Comparison of ENCODE assay signal across 12 cellular contexts in genomic region chr3:159856496-159857098, GRCh38. TPM values are rescaled to one million over a fixed set of nuclear protein-coding genes. Genes with fewer than 3 reads are reported as not detected.
DNase-seq lines count a peak whose midpoint lies in the region; ATAC-seq and TF ChIP-seq lines count a peak whose summit lies in the region.
"Had no signal": no experiment of that assay in that cellular context is flagged by ENCODE, and none has a peak within 500 bp of the region (broad histone marks: within the 10 kb centered on the region; RNA-seq: fewer than 3 reads in every experiment).

No MANE protein-coding gene starts in this region.

- peak overlapping the region; percentile 66 to 83 (median 75) for H3K9ac ChIP-seq in skeletal muscle tissue (ENCODE audit: low read depth in 1 of 3, low read length in 3 of 3)

- H3K36me3 ChIP-seq in SJSA1 (no peaks in the 10 kb centered on the region), hepatocyte (replicated peaks; ENCODE audit: insufficient read depth, low read depth) (no peaks in the 10 kb centered on the region), skeletal muscle tissue (ENCODE audit: control insufficient read depth in 3 of 3, insufficient read depth in 3 of 3, low read length in 3 of 3) (peaks cover 0 to 7% (median 0%) of the 10 kb centered on the region in 3 donors), breast epithelium (no peaks in the 10 kb centered on the region), suprapubic skin (no peaks in the 10 kb centered on the region)
- H3K36me3 ChIP-seq: tibial artery had no signal

- DNase-seq in KBM-7 (peak; percentile 48), SJSA1 (ENCODE audit: low read depth in 1 of 2, low spot score in 2 of 2) (no peak), hepatocyte (ENCODE audit: low spot score) (no peak), breast epithelium (ENCODE audit: low spot score in 2 of 2) (no peak), suprapubic skin (ENCODE audit: low spot score in 2 of 2) (no peak)
- DNase-seq: effector CD4-positive, alpha-beta T cell; tibial artery had no signal

- H3K4me1 ChIP-seq in SJSA1 (replicated peaks) = peaks cover 46% of the 10 kb centered on the region
- H3K4me1 ChIP-seq in hepatocyte (ENCODE audit: insufficient read depth) = peaks cover 56% of the 10 kb centered on the region
- H3K4me1 ChIP-seq in skeletal muscle tissue (ENCODE audit: control insufficient read depth in 3 of 3, insufficient read depth in 3 of 3, low read length in 3 of 3) = peaks cover 56 to 73% (median 64%) of the 10 kb centered on the region in 3 donors
- no peaks in the 10 kb centered on the region for H3K4me1 ChIP-seq in breast epithelium
- H3K4me1 ChIP-seq in suprapubic skin = peaks cover 18% of the 10 kb centered on the region

- H3K4me2 ChIP-seq in hepatocyte = peak overlapping the region; percentile 17

- WGBS in hepatocyte (ENCODE audit: low lambda C conversion rate, missing lambda C conversion rate) = 63% methylated on average over 14 of the region's 14 CpGs
- WGBS in suprapubic skin = 79% methylated on average over 14 of the region's 14 CpGs

- no peaks in the 10 kb centered on the region for H3K9me3 ChIP-seq in SJSA1 (replicated peaks)
- no peaks in the 10 kb centered on the region for H3K9me3 ChIP-seq in hepatocyte (ENCODE audit: low read depth)
- no peaks in the 10 kb centered on the region for H3K9me3 ChIP-seq in skeletal muscle tissue (ENCODE audit: control insufficient read depth in 3 of 3, low read length in 3 of 3)
- H3K9me3 ChIP-seq in breast epithelium = no peaks in the 10 kb centered on the region
- H3K9me3 ChIP-seq in suprapubic skin = no peaks in the 10 kb centered on the region
- H3K9me3 ChIP-seq: tibial artery had no signal

- in situ Hi-C loops in KBM-7 (cut with MboI; ENCODE audit: low pct_unique_long_range_greater_than_20kb, low sequenced_read_pairs) = no loop called here

- H3K9me2 ChIP-seq in hepatocyte (replicated peaks; ENCODE audit: insufficient read depth) = no peaks in the 10 kb centered on the region

- H3K27ac ChIP-seq in SJSA1 = 0 out of 2 replicates have a peak overlapping the region, but pooled peaks have one; percentile 75
- peak overlapping the region; percentile 14 for H3K27ac ChIP-seq in hepatocyte
- peak overlapping the region; percentile 97 for H3K27ac ChIP-seq in skeletal muscle tissue (ENCODE audit: low read depth, low read length)
- H3K27ac ChIP-seq in breast epithelium = no peak overlapping the region
- no peak overlapping the region for H3K27ac ChIP-seq in suprapubic skin
- H3K27ac ChIP-seq: VCaP had no signal

- H3K4me3 ChIP-seq in SJSA1 = no peak overlapping the region
- H3K4me3 ChIP-seq in hepatocyte = no peak overlapping the region
- H3K4me3 ChIP-seq in skeletal muscle tissue (ENCODE audit: low read length in 3 of 3) = peak overlapping the region; percentile 42 to 84 (median 54)
- no peak overlapping the region for H3K4me3 ChIP-seq in breast epithelium
- no peak overlapping the region for H3K4me3 ChIP-seq in suprapubic skin
- H3K4me3 ChIP-seq: tibial artery had no signal

- peaks cover 6% of the 10 kb centered on the region for H3K79me2 ChIP-seq in hepatocyte

- intact Hi-C loops in breast epithelium (cut with DNase I; ENCODE audit: low total_unique reads) = no loop called here

- TF ChIP-seq EP300 in suprapubic skin (IDR thresholded peaks at IDR 0.05) = no peak

- no peaks in the 10 kb centered on the region for H4K20me1 ChIP-seq in hepatocyte (ENCODE audit: insufficient read depth, poor library complexity, severe bottlenecking)

- no peak for ATAC-seq in GM21786 (IDR thresholded peaks at IDR 0.05; ENCODE audit: unreplicated experiment)
- no peak for ATAC-seq in HG02884 (IDR thresholded peaks at IDR 0.05; ENCODE audit: unreplicated experiment)
- ATAC-seq: Panc1 had no signal

- TF ChIP-seq POLR2A in breast epithelium (IDR thresholded peaks at IDR 0.05) = no peak
- no peak for TF ChIP-seq POLR2A in suprapubic skin (IDR thresholded peaks at IDR 0.05)

- no peaks in the 10 kb centered on the region for H3K27me3 ChIP-seq in SJSA1 (replicated peaks)
- no peaks in the 10 kb centered on the region for H3K27me3 ChIP-seq in hepatocyte
- H3K27me3 ChIP-seq in skeletal muscle tissue (ENCODE audit: control insufficient read depth in 3 of 3, insufficient read depth in 3 of 3, low read length in 3 of 3) = no peaks in the 10 kb centered on the region
- H3K27me3 ChIP-seq in breast epithelium = no peaks in the 10 kb centered on the region
- no peaks in the 10 kb centered on the region for H3K27me3 ChIP-seq in suprapubic skin
- H3K27me3 ChIP-seq: tibial artery had no signal

- no peak overlapping the region for H2AFZ ChIP-seq in hepatocyte

- TF ChIP-seq CTCF in hepatocyte (IDR thresholded peaks at IDR 0.05; ENCODE audit: poor library complexity) (no peak), breast epithelium (IDR thresholded peaks at IDR 0.05) (no peak), suprapubic skin (IDR thresholded peaks at IDR 0.05) (no peak)

RNA-seq across cellular contexts. Expression of gene SCHIP1, which starts 16.9 kb away (rescaled TPM):
- 1.5 and 9.4 TPM in 2 replicates for total RNA-seq in SJSA1 (2014; rRNA removed; shearing (Covaris generic))
- total RNA-seq in hepatocyte (3.8 and 12.6 TPM in 2 replicates), skeletal muscle tissue (11.0 TPM), breast epithelium (10 to 100 TPM in 1 of 3 donors, 1 to 10 TPM in 2; 1.6 to 14.2 (median 8.8) TPM), suprapubic skin (1 to 10 TPM in 1 of 4 donors, under 1 TPM in 2, not detected in 1; 0.39 to 6.0 (median 0.57) TPM)
- 4.3 and 5.2 TPM in 2 replicates for polyA plus RNA-seq in hepatocyte

Comparison
In these comparisons a context has a peak if more than half of its experiments do, and no peak if none do; other contexts are left out.
1. H3K27ac ChIP-seq: peak in SJSA1 (single experiment), hepatocyte (single experiment) and skeletal muscle tissue (single experiment); none in breast epithelium (0 of 2) and suprapubic skin (single experiment).
2. H3K4me3 ChIP-seq: peak in skeletal muscle tissue (3 of 3); none in SJSA1 (single experiment), hepatocyte (single experiment), breast epithelium (0 of 3) and suprapubic skin (single experiment).